18 cellular contexts compared by ENCODE assay signal in the genomic region with DNA sequence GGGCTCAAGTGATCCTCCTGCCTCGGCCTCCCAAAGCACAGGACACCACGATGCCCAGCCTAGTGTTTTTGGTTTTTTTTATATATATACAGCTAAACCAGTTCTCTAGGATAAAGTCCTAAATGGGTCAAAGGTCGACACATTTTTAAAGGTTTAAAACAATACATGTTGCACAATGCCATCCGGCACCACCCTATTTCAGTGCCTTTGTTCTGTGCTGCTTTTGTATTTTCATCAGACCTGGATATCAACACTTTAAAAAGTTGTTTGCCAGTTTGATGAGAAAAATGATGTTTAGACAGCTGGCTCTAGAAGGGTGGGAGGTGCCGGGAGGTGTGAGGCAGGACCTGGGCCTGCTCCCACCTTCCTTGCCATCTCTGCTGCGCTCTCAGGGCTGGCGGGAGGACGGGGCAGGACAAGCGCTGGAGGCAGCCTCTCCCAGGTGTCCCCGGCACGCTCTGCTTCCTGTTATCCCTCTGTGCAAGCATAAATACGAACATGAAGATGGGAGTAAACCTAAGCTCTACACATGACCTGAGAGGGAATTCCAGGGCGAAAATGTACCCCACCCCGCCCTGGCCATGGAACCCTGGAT.
"Had no signal": no experiment of that assay in that cellular context is flagged by ENCODE, and none has a peak within 500 bp of the region (broad histone marks: within the 10 kb centered on the region; RNA-seq: fewer than 3 reads in every experiment).

No MANE protein-coding gene starts in this region.

- H3K4me3 ChIP-seq: esophagus squamous epithelium, gastroesophageal sphincter, lung, ovary, smooth muscle cell had no signal

- H3K4me1 ChIP-seq: gastroesophageal sphincter had no signal

- DNase-seq: effector memory CD4-positive, alpha-beta T cell; esophagus squamous epithelium; foreskin fibroblast; glutamatergic neuron; islet precursor cell; left ventricle myocardium superior; mesenchymal stem cell; naive thymus-derived CD8-positive, alpha-beta T cell; ovary; right cardiac atrium; stimulated activated CD4-positive, alpha-beta T cell treated with anti-CD3 and anti-CD28 coated beads, Interleukin-2, amount 100 ng/mL, for 48 hours; stimulated activated naive CD4-positive, alpha-beta T cell treated with Interleukin-2 at 50 U/mL for 16 hours; trophoblast cell had no signal

- H3K36me3 ChIP-seq: esophagus squamous epithelium, gastroesophageal sphincter, ovary had no signal

- H3K9me3 ChIP-seq: esophagus squamous epithelium, gastroesophageal sphincter, ovary had no signal

- FAIRE-seq: urothelium cell line had no signal

- ATAC-seq: gastroesophageal sphincter; left ventricle myocardium superior; naive thymus-derived CD8-positive, alpha-beta T cell; right cardiac atrium had no signal

- H3K27me3 ChIP-seq: esophagus squamous epithelium, gastroesophageal sphincter, ovary had no signal

- H3K27ac ChIP-seq: epithelial cell of prostate, esophagus squamous epithelium, gastroesophageal sphincter, ovary had no signal
